Comparison of ENCODE assay signal across 8 cellular contexts in genomic region chr4:24471623-24472510, GRCh38.
DNase-seq lines count a peak whose midpoint lies in the region; ATAC-seq and TF ChIP-seq lines count a peak whose summit lies in the region.

No MANE protein-coding gene starts in this region.

- no peaks in the 10 kb centered on the region for H3K36me3 ChIP-seq in CD8-positive, alpha-beta T cell (ENCODE audit: insufficient read depth, low read length)

- H3K4me1 ChIP-seq in CD8-positive, alpha-beta T cell (ENCODE audit: insufficient read depth, low read length), result peaks cover 14% of the 10 kb centered on the region

- H3K27ac Mint-ChIP-seq in CD8-positive, alpha-beta T cell, result no peak overlapping the region

- intact Hi-C loops in CD8-positive, alpha-beta T cell (cut with DNase I, micrococcal nuclease), result loop anchor here (2.0 to 5.0 kb wide), 2 partner anchors 113 to 115 kb away; partner anchors contain the start of gene DHX15 (in 1 of the 2)

- H3K27ac ChIP-seq in CD8-positive, alpha-beta T cell (ENCODE audit: low read depth, low read length), result no peak overlapping the region

- H3K9me3 ChIP-seq in CD8-positive, alpha-beta T cell (ENCODE audit: low read length), result no peaks in the 10 kb centered on the region

- peaks cover 33% of the 10 kb centered on the region for H3K4me1 Mint-ChIP-seq in CD8-positive, alpha-beta T cell (ENCODE audit: low read depth)

- H3K27me3 Mint-ChIP-seq in CD8-positive, alpha-beta T cell (ENCODE audit: low read depth), result peaks cover 65% of the 10 kb centered on the region

- no peak for DNase-seq in CD8-positive, alpha-beta T cell
- DNase-seq in KBM-7, result peak; percentile 3
- DNase-seq in astrocyte of the hippocampus (ENCODE audit: low read depth, low spot score), result peak; percentile 39
- DNase-seq in iris pigment epithelial cell (ENCODE audit: low read depth), result peak; percentile 19
- peak; percentile 4 for DNase-seq in stimulated activated CD4-positive, alpha-beta T cell treated with anti-CD3 and anti-CD28 coated beads, Interleukin-4, amount 100 ng/mL, for 24 hours
- DNase-seq in foreskin melanocyte, result no peak

- H3K4me3 ChIP-seq in CD8-positive, alpha-beta T cell (ENCODE audit: low read depth, low read length), result peak overlapping the region; percentile 43

- no peak for ATAC-seq in CD8-positive, alpha-beta T cell
- ATAC-seq in HG03039 (IDR thresholded peaks at IDR 0.05; ENCODE audit: unreplicated experiment) (no peak), GM21390 (IDR thresholded peaks at IDR 0.05; ENCODE audit: unreplicated experiment) (no peak)

- peaks cover 2% of the 10 kb centered on the region for H3K27me3 ChIP-seq in CD8-positive, alpha-beta T cell (ENCODE audit: insufficient read depth, low read length)

- in situ Hi-C loops in KBM-7 (cut with MboI; ENCODE audit: low pct_unique_long_range_greater_than_20kb, low sequenced_read_pairs), result no loop called here

- peak overlapping the region; percentile 94 for H3K4me3 Mint-ChIP-seq in CD8-positive, alpha-beta T cell

- peaks cover 4% of the 10 kb centered on the region for H3K36me3 Mint-ChIP-seq in CD8-positive, alpha-beta T cell

- POLR2A ChIA-PET in CD8-positive, alpha-beta T cell (lab: Charles Lee), result no interaction called here

- no peak for TF ChIP-seq CTCF in CD8-positive, alpha-beta T cell (IDR thresholded peaks at IDR 0.05)

- H3K9me3 Mint-ChIP-seq in CD8-positive, alpha-beta T cell, result no peaks in the 10 kb centered on the region

- CTCF ChIA-PET in CD8-positive, alpha-beta T cell (lab: Charles Lee), result no interaction called here

Comparison
In these comparisons a context has a peak if more than half of its experiments do, and no peak if none do; other contexts are left out.
1. DNase-seq: peak in KBM-7 (single experiment), astrocyte of the hippocampus (single experiment), iris pigment epithelial cell (single experiment) and stimulated activated CD4-positive, alpha-beta T cell treated with anti-CD3 and anti-CD28 coated beads, Interleukin-4, amount 100 ng/mL, for 24 hours (single experiment); none in CD8-positive, alpha-beta T cell (0 of 7) and foreskin melanocyte (single experiment).